ENCODE assay signal across 8 cellular contexts in the genomic region with DNA sequence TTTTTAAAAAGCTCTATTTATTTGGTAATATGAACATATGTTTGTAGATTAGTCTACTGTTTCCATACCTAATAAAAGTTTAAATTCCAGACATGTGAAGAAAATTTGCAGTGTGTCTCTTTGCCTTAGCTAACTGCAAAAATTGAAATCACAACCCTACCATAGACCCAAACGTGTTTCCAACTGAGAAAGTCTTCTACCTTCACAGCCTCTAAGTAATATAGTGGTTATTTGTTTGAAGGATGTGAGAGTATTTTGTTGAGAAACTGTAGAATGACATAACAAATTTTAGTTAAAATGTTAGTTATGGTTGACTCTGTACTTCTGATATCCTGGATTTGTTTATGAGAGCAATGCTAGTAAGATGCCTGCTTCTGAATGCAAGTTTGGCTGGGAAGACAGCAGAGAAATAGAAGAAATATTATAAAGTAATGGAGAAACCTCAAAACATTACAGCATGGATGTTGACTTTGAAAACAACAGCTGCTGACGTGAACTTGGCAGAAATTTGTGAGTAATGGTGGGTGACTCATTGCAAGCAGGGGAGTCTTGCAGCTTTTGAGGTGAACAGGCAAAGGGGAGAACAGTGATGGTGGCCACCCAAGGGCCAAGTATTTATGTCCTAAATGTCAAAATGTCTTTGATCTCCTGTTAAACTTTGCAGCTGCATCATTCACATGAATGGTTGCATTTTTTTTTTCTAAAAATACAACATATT. TPM values are rescaled to one million over a fixed set of nuclear protein-coding genes. Genes with fewer than 3 reads are reported as not detected.
DNase-seq lines count a peak whose midpoint lies in the region; ATAC-seq, FAIRE-seq and TF ChIP-seq lines count a peak whose summit lies in the region.
"Not testable (repeated sequence)": the region's sequence is repeated elsewhere in the genome, so short reads cannot be mapped to it uniquely, and the experiment has no call there.

No MANE protein-coding gene starts in this region.

- BruUV-seq in mammary epithelial cell (replicated peaks; lab: Mats Ljungman, UMichigan); HepG2 (replicated peaks; lab: Mats Ljungman, UMichigan): not testable (repeated sequence)

- not testable (repeated sequence) for H3K36me3 ChIP-seq in mammary epithelial cell (ENCODE audit: insufficient read depth, low read length); HepG2 (replicated peaks in 1 of 2; ENCODE audit: control insufficient read depth in 1 of 2, insufficient read depth in 2 of 2, low read length in 2 of 2)

- POLR2A ChIA-PET in HepG2 (lab: Yijun Ruan, JAX): not testable (repeated sequence)

- H3K4me1 Mint-ChIP-seq in stimulated activated naive CD8-positive, alpha-beta T cell treated with anti-CD3 and anti-CD28 coated beads, Interleukin-15, Interleukin-2, amounts not matched to agents 100 ng/mL and 50 ng/mL, for 24 hours (ENCODE audit: low read depth): peaks cover 80% of the 10 kb centered on the region

- CTCF ChIA-PET in mammary epithelial cell (lab: Charles Lee; ENCODE audit: low non-redundant PET); HepG2 (lab: Yijun Ruan, JAX; ENCODE audit: low intra/inter-chr PET ratio, low total read pairs): not testable (repeated sequence)

- in situ Hi-C loops in mammary epithelial cell (cut with MboI; ENCODE audit: low sequenced_read_pairs in 2 of 2); HepG2 (cut with HindIII; ENCODE audit: extremely low pct_ligation_motif_present, low pct_unique_long_range_greater_than_20kb): not testable (repeated sequence)

- not testable (repeated sequence) for H3K27me3 ChIP-seq in mammary epithelial cell (ENCODE audit: insufficient read depth, low read length); HepG2 (ENCODE audit: control insufficient read depth in 1 of 2, insufficient read depth in 2 of 2, low read length in 2 of 2)

- not testable (repeated sequence) for H3K9me3 ChIP-seq in mammary epithelial cell (replicated peaks; ENCODE audit: insufficient read depth, low read length); HepG2 (ENCODE audit: low read length)

- dilution Hi-C loops in mammary epithelial cell (cut with HindIII; ENCODE audit: low sequenced_read_pairs): not testable (repeated sequence)

- peak; percentile 36 for DNase-seq in NCI-H460 (ENCODE audit: extremely low read depth, low read depth)
- peak; percentile 51 for DNase-seq in activated CD8-positive, alpha-beta memory T cell treated with anti-CD3 and anti-CD28 coated beads, Interleukin-2, amount 50 U/mL, for 4 hours
- peak; percentile 74 for DNase-seq in mammary epithelial cell
- not testable (repeated sequence) for DNase-seq in HepG2 (ENCODE audit: low spot score)

- WGBS in mammary epithelial cell (ENCODE audit: low coverage, missing lambda C conversion rate): 0% methylated on average over 2 of the region's 2 CpGs
- WGBS in HepG2 (ENCODE audit: low lambda C conversion rate): 85% methylated on average over 2 of the region's 2 CpGs

- intact Hi-C loops in mammary epithelial cell (cut with micrococcal nuclease); HepG2 (cut with micrococcal nuclease; ENCODE audit: unreplicated experiment): not testable (repeated sequence)

- not testable (repeated sequence) for H3K4me3 ChIP-seq in mammary epithelial cell (replicated peaks in 1 of 3; ENCODE audit: insufficient read depth in 1 of 3, low read depth in 2 of 3, low read length in 3 of 3); HepG2 (replicated peaks in 1 of 3; ENCODE audit: insufficient read depth in 1 of 3, low read depth in 2 of 3, low read length in 3 of 3)

- not testable (repeated sequence) for H3K27me3 Mint-ChIP-seq in stimulated activated naive CD8-positive, alpha-beta T cell treated with anti-CD3 and anti-CD28 coated beads, Interleukin-15, Interleukin-2, amounts not matched to agents 100 ng/mL and 50 ng/mL, for 24 hours

- TF ChIP-seq POLR2A in HepG2 (IDR thresholded peaks at IDR 0.05; ENCODE audit: insufficient read depth in 1 of 2, low read depth in 2 of 2, low read length in 2 of 2): not testable (repeated sequence)

- not testable (repeated sequence) for H4K20me1 ChIP-seq in mammary epithelial cell (ENCODE audit: insufficient read depth, low read length); HepG2 (ENCODE audit: insufficient read depth, low read length)

- not testable (repeated sequence) for TF ChIP-seq CTCF in mammary epithelial cell (conservative IDR thresholded peaks at IDR 0.05 in 1 of 2, IDR thresholded peaks at IDR 0.05 in 1 of 2; ENCODE audit: extremely low read depth in 1 of 2, insufficient read depth in 1 of 2, low read depth in 1 of 2, low read length in 2 of 2); HepG2 (CRISPR knock-in tag; IDR thresholded peaks at IDR 0.05)

- TF ChIP-seq EP300 in HepG2 (IDR thresholded peaks at IDR 0.05; ENCODE audit: low read depth in 2 of 2, low read length in 2 of 2); HepG2 (CRISPR knock-in tag; IDR thresholded peaks at IDR 0.05; ENCODE audit: borderline replicate concordance): not testable (repeated sequence)

- peaks cover 32% of the 10 kb centered on the region for H3K4me1 ChIP-seq in mammary epithelial cell (ENCODE audit: insufficient read depth, low read length)
- peaks cover 34% of the 10 kb centered on the region for H3K4me1 ChIP-seq in HepG2 (ENCODE audit: insufficient read depth, low read length)

- H3K9ac ChIP-seq in mammary epithelial cell (ENCODE audit: insufficient read depth, low read length); HepG2 (ENCODE audit: insufficient read depth, low read depth, low read length): not testable (repeated sequence)

- ATAC-seq in GM18498 (IDR thresholded peaks at IDR 0.05; ENCODE audit: unreplicated experiment): peak; percentile 61
- peak; percentile 55 for ATAC-seq in GM21529 (IDR thresholded peaks at IDR 0.05; ENCODE audit: unreplicated experiment)
- ATAC-seq in HG03095 (IDR thresholded peaks at IDR 0.05; ENCODE audit: unreplicated experiment): peak; percentile 44
- ATAC-seq in HepG2: not testable (repeated sequence)

- FAIRE-seq in HepG2 (lab: Jason Lieb, UNC): not testable (repeated sequence)

- H3K4me2 ChIP-seq in mammary epithelial cell (ENCODE audit: insufficient read depth, low read depth, low read length): peak overlapping the region; percentile 30
- H3K4me2 ChIP-seq in HepG2 (ENCODE audit: low read depth, low read length): not testable (repeated sequence)

- peaks cover 22% of the 10 kb centered on the region for H3K36me3 Mint-ChIP-seq in stimulated activated naive CD8-positive, alpha-beta T cell treated with anti-CD3 and anti-CD28 coated beads, Interleukin-15, Interleukin-2, amounts not matched to agents 100 ng/mL and 50 ng/mL, for 24 hours (ENCODE audit: low read depth)

- peaks cover 77% of the 10 kb centered on the region for H3K79me2 ChIP-seq in mammary epithelial cell (ENCODE audit: insufficient read depth, low read length)
- H3K79me2 ChIP-seq in HepG2 (ENCODE audit: insufficient read depth, low read length): peaks cover 18% of the 10 kb centered on the region

- H3K9me3 Mint-ChIP-seq in stimulated activated naive CD8-positive, alpha-beta T cell treated with anti-CD3 and anti-CD28 coated beads, Interleukin-15, Interleukin-2, amounts not matched to agents 100 ng/mL and 50 ng/mL, for 24 hours: not testable (repeated sequence)

- H3K4me3 Mint-ChIP-seq in stimulated activated naive CD8-positive, alpha-beta T cell treated with anti-CD3 and anti-CD28 coated beads, Interleukin-15, Interleukin-2, amounts not matched to agents 100 ng/mL and 50 ng/mL, for 24 hours: peak overlapping the region; percentile 66

- peak overlapping the region; percentile 88 for H3K27ac Mint-ChIP-seq in stimulated activated naive CD8-positive, alpha-beta T cell treated with anti-CD3 and anti-CD28 coated beads, Interleukin-15, Interleukin-2, amounts not matched to agents 100 ng/mL and 50 ng/mL, for 24 hours

- not testable (repeated sequence) for TF ChIP-seq RAD21 in HepG2 (CRISPR knock-in tag; IDR thresholded peaks at IDR 0.05)

- H3K27ac ChIP-seq in mammary epithelial cell (ENCODE audit: insufficient read depth, low read depth, low read length): peak overlapping the region; percentile 48
- not testable (repeated sequence) for H3K27ac ChIP-seq in HepG2 (ENCODE audit: extremely low read length, insufficient read depth, low read length)

- H2AFZ ChIP-seq in mammary epithelial cell (ENCODE audit: low read depth, low read length); HepG2 (ENCODE audit: low read length): not testable (repeated sequence)

TF ChIP-seq in HepG2, 621 proteins besides CTCF, POLR2A, EP300 and RAD21:
- TF ChIP-seq FOSL2 (CRISPR knock-in tag; IDR thresholded peaks at IDR 0.05): peak; percentile 71

RNA-seq across cellular contexts. Expression of a gene that starts 7.8 kb away (rescaled TPM):
- 10.2 and 14.4 TPM in 2 replicates for total RNA-seq in NCI-H460 (2014; rRNA removed; shearing (Covaris generic))
- 8.8 and 11.1 TPM in 2 replicates for polyA plus RNA-seq in NCI-H460 (2014; cell fraction: nucleus; rRNA removed)
- total RNA-seq in mammary epithelial cell: 10 to 100 TPM; 23.7 to 24.2 TPM
- 13.4 TPM for polyA plus RNA-seq in mammary epithelial cell
- 56.3 TPM for polyA minus RNA-seq in mammary epithelial cell
- 14.4 and 17.6 TPM in 2 replicates for total RNA-seq in HepG2 (2016; rRNA removed; fragmentation: Illumina TruSeq; extraction: Trizol)
- 52.4 and 52.6 TPM in 2 replicates for total RNA-seq in HepG2 (2016; cell fraction: cytosol; rRNA removed; fragmentation: Illumina TruSeq; extraction: Trizol; ENCODE audit: low read depth)
- 14.9 and 17.3 TPM in 2 replicates for total RNA-seq in HepG2 (2016; cell fraction: insoluble cytoplasmic fraction; rRNA removed; fragmentation: Illumina TruSeq; extraction: Trizol)
- total RNA-seq in HepG2 (2016; cell fraction: membrane; rRNA removed; fragmentation: Illumina TruSeq; extraction: Trizol): 23.8 and 25.0 TPM in 2 replicates
- total RNA-seq in HepG2 (2016; cell fraction: nucleus; rRNA removed; fragmentation: Illumina TruSeq; extraction: Trizol): 11.9 and 12.8 TPM in 2 replicates
- polyA plus RNA-seq in HepG2 (2011; rRNA removed): 7.3 and 9.2 TPM in 2 replicates
- 4.0 and 6.6 TPM in 2 replicates for polyA plus RNA-seq in HepG2 (2011; cell fraction: cytosol; rRNA removed)
- polyA plus RNA-seq in HepG2 (2011; cell fraction: nucleus; rRNA removed): 4.0 and 5.2 TPM in 2 replicates
- 9.3 and 10.4 TPM in 2 replicates for polyA plus RNA-seq in HepG2 (2012)
- polyA plus RNA-seq in HepG2 (2016; cell fraction: cytosol; fragmentation: Illumina TruSeq; extraction: Trizol; ENCODE audit: low read depth): 5.6 and 5.7 TPM in 2 replicates
- polyA plus RNA-seq in HepG2 (2016; cell fraction: insoluble cytoplasmic fraction; fragmentation: Illumina TruSeq; extraction: Trizol; ENCODE audit: low read depth): 13.3 and 13.7 TPM in 2 replicates
- polyA plus RNA-seq in HepG2 (2016; cell fraction: membrane; fragmentation: Illumina TruSeq; extraction: Trizol; ENCODE audit: low read depth): 10.8 and 11.4 TPM in 2 replicates
- 12.2 and 13.7 TPM in 2 replicates for polyA plus RNA-seq in HepG2 (2016; cell fraction: nucleus; fragmentation: Illumina TruSeq; extraction: Trizol; ENCODE audit: insufficient read depth, low read depth)
- polyA minus RNA-seq in HepG2 (2011; rRNA and poly(A)+ RNA removed; ENCODE audit: low replicate concordance): 3.6 and 4.7 TPM in 2 replicates
- 4.5 and 5.6 TPM in 2 replicates for polyA minus RNA-seq in HepG2 (2011; cell fraction: cytosol; rRNA and poly(A)+ RNA removed)
- polyA minus RNA-seq in HepG2 (2011; cell fraction: nucleus; rRNA and poly(A)+ RNA removed): 12.9 and 14.2 TPM in 2 replicates
